ENCODE assay signal across 2 cellular contexts in the genomic region with DNA sequence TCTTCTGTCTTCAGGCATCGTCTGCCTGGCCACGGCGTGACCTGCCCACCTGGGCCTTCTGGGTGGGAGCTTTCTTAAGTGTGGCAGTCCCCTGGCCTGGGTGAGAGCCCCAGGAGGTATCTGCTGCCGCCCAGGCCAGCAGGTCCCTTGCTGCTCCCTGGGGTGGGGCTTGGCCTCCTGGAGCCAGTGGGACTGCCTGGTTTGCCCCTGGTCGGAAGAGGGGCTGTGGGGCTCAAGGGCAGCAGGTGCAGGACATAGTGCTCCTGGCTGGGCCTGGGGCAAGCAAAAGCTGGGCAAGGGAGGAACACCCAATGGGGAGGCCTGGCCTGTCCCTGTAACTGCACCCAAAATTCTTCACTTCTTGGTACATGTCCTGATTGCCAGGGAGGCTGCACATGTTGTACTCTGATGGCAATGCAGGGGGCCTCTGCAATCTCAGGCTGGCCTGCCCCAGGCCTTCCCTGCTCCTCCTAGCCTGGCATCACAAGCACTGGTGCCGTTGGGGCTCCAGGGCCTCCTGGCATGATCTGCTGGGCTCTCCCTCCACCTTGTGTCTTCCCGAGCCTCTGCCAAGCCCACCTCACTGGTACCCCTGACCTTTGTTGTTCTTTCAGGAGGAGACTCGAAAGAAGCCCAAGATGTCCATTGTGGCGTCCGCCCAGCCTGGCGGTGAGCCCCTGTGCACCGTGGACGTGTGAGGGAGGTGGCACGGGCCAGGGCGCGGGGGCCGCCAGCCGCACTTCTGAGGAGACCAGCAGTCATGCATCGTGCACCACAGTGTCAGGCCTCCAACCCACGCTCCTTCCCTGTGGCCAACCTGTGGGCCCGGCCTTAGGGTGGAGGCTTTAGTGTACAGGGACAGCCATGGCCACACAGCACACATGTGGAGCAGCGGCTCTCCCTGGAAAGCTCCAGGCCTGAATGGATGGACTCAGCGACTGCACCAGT.
TF ChIP-seq lines count a peak whose summit lies in the region.

No MANE protein-coding gene starts in this region.

TF ChIP-seq in GM12891, 5 proteins besides CTCF, POLR2A, EP300 and RAD21:
- TF ChIP-seq POU2F2 (IDR thresholded peaks at IDR 0.05; ENCODE audit: low read depth, low read length) = peak; percentile 28; the same call in 1 of the 2 replicates
- peak; percentile 40 for TF ChIP-seq POLR2AphosphoS5 (IDR thresholded peaks at IDR 0.05; ENCODE audit: low read depth, low read length)
- no peak for TF ChIP-seq PAX5 (IDR thresholded peaks at IDR 0.05; ENCODE audit: insufficient read depth, low read length, severe bottlenecking)

TF ChIP-seq in HCT116, 20 proteins besides CTCF, POLR2A, EP300 and RAD21:
- no peak for TF ChIP-seq ELF1 (IDR thresholded peaks at IDR 0.05; ENCODE audit: borderline replicate concordance, low read depth)
- TF ChIP-seq CEBPB (IDR thresholded peaks at IDR 0.05; ENCODE audit: low read depth) = no peak
- TF ChIP-seq SRF (IDR thresholded peaks at IDR 0.05; ENCODE audit: low read depth) = no peak
- TF ChIP-seq, protein P1, sequence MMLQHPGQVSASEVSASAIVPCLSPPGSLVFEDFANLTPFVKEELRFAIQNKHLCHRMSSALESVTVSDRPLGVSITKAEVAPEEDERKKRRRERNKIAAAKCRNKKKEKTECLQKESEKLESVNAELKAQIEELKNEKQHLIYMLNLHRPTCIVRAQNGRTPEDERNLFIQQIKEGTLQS (IDR thresholded peaks at IDR 0.05) = no peak
TF ChIP-seq in HCT116: peak in this region for 0.
